ENCODE assay signal across 8 cellular contexts in the genomic region with DNA sequence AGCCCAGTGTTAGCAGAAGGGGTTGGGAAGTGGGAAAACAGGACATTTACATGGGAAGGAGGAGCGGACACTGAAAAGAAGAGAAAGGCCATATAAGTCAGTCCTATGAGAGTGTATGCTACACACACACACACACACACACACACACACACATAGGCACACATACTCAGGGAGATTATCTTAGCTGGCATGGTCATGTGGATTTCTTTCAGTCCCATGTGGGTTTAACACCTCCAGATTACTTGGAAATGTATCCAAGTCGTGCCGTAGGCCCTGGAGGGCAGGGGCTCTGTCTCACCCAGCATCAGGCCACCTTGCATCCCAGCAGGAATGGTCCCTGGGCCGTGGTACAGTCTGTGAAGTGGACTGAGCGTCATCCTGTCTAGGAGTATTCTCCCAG.
"Had no signal": no experiment of that assay in that cellular context is flagged by ENCODE, and none has a peak within 500 bp of the region (broad histone marks: within the 10 kb centered on the region; RNA-seq: fewer than 3 reads in every experiment).

No MANE protein-coding gene starts in this region.

- H3K4me1 ChIP-seq: HAP-1 had no signal

- H3K9me3 ChIP-seq: HAP-1 had no signal

- H3K4me3 ChIP-seq: GM23248, HAP-1, K562 had no signal

- DNase-seq: GM23248, GOT3, H7, HFFc6, IMR-90 had no signal

- FAIRE-seq: K562 had no signal

- H3K27ac ChIP-seq: GM23248, HL-60 had no signal

- H3K36me3 ChIP-seq: HAP-1 had no signal
